11 cellular contexts compared by ENCODE assay signal in the genomic region with DNA sequence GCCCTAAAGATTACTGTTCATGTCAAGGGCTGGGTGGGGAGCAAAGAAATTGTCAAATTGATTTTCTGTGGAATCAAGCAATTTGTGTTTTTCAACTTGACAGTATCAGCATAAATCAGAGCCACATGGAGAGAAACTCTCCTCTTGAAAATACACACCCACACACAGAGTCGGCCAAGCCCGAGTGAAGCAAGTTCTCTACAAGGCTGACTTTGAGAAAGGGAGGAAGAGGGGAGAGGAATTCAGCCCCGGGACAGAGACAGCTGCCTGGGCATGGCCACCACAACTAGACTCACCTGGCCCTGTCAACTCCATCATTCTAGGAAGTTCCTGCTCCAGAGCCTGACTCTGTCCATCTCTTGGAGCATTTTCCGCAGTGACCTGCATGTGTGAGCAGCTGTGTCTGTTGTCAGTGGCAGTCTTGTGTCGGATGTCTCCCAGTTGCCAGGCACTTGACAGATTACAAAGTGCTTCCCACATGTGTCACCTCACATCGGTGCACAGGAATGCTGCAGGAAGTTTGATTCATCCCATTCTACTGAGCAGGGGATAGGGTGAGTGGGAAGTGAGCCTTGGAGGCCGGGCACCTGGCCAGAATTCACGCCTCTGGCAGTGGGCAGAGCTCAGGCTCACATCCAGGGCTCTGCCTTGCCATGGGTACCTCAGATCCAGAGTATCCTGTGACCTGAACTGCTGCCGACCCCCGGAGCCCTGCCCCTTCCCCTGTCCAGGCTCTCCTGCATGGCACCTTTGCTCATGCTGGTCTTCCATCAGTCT. TPM values are rescaled to one million over a fixed set of nuclear protein-coding genes. Genes with fewer than 3 reads are reported as not detected.
DNase-seq lines count a peak whose midpoint lies in the region; ATAC-seq, FAIRE-seq and TF ChIP-seq lines count a peak whose summit lies in the region.
"Had no signal": no experiment of that assay in that cellular context is flagged by ENCODE, and none has a peak within 500 bp of the region (broad histone marks: within the 10 kb centered on the region; RNA-seq: fewer than 3 reads in every experiment).

No MANE protein-coding gene starts in this region.

- 30% methylated on average over 10 of the region's 10 CpGs for WGBS in A549 (ENCODE audit: missing lambda C conversion rate)
- 34% methylated on average over 7 of the region's 10 CpGs for WGBS in esophagus muscularis mucosa

- no peaks in the 10 kb centered on the region for H3K36me3 ChIP-seq in effector memory CD4-positive, alpha-beta T cell (ENCODE audit: control insufficient read depth, insufficient read depth, low read length)
- no peaks in the 10 kb centered on the region for H3K36me3 ChIP-seq in esophagus muscularis mucosa

- H3K4me3 Mint-ChIP-seq in HFFc6 (peak overlapping the region; percentile 57; the same call in 1 of the 2 replicates), MCF 10A (ENCODE audit: unreplicated experiment) (no peak overlapping the region)
- H3K4me3 Mint-ChIP-seq: naive thymus-derived CD8-positive, alpha-beta T cell had no signal

- FAIRE-seq in A549 (lab: Jason Lieb, UNC) = no peak

- TF ChIP-seq CTCF in A549 (IDR thresholded peaks at IDR 0.05) (no peak), HFFc6 (IDR thresholded peaks at IDR 0.05) (no peak), MCF 10A (IDR thresholded peaks at IDR 0.05; ENCODE audit: unreplicated experiment) (no peak), esophagus muscularis mucosa (IDR thresholded peaks at IDR 0.05) (no peak)

- H3K4me2 ChIP-seq in A549 = no peak overlapping the region

- CTCF ChIA-PET in A549 (lab: Yijun Ruan, JAX) (interaction anchor here (1.2 to 1.4 kb wide), 2 partner anchors 20 to 36 kb away, joined by 3 read pairs; no protein-coding TSS in a partner anchor), MCF 10A (lab: Yijun Ruan, JAX) (no interaction called here)

- no TSS peak for BruUV-seq in MCF 10A (replicated peaks; lab: Mats Ljungman, UMichigan)

- H3K27ac ChIP-seq in A549 (no peak overlapping the region), esophagus muscularis mucosa (replicated peaks in 1 of 4) (no peak overlapping the region)
- no peak overlapping the region for H3K27ac ChIP-seq in effector memory CD4-positive, alpha-beta T cell (ENCODE audit: insufficient read depth, low read length, poor library complexity, severe bottlenecking)
- H3K27ac ChIP-seq: C4-2B had no signal

- POLR2A ChIA-PET in A549 (lab: Yijun Ruan, JAX) (interaction anchor here (0.6 kb wide), 1 partner anchor 22 kb away, joined by 4 read pairs; no protein-coding TSS in a partner anchor), MCF 10A (lab: Yijun Ruan, JAX) (interaction anchor here (0.7 kb wide), 1 partner anchor 385 kb away, joined by 3 read pairs; no protein-coding TSS in a partner anchor)

- H3K36me3 Mint-ChIP-seq in HFFc6 (ENCODE audit: low read depth) (peaks cover 6% of the 10 kb centered on the region; the same call in 1 of the 2 replicates), MCF 10A (ENCODE audit: insufficient read depth, unreplicated experiment) (no peaks in the 10 kb centered on the region)
- H3K36me3 Mint-ChIP-seq: naive thymus-derived CD8-positive, alpha-beta T cell had no signal

- no peak overlapping the region for H3K4me3 ChIP-seq in A549
- H3K4me3 ChIP-seq in effector memory CD4-positive, alpha-beta T cell (ENCODE audit: insufficient read depth, low read depth, low read length, poor library complexity, severe bottlenecking) = no peak overlapping the region
- H3K4me3 ChIP-seq in esophagus muscularis mucosa = no peak overlapping the region

- H3K4me1 Mint-ChIP-seq in HFFc6 (ENCODE audit: low read depth) = peaks cover 22% of the 10 kb centered on the region
- H3K4me1 Mint-ChIP-seq in MCF 10A (ENCODE audit: insufficient read depth, unreplicated experiment) = peaks cover 13% of the 10 kb centered on the region
- H3K4me1 Mint-ChIP-seq: naive thymus-derived CD8-positive, alpha-beta T cell had no signal

- ATAC-seq in A549 = peak; percentile 81 to 82
- no peak for ATAC-seq in HG03442 (IDR thresholded peaks at IDR 0.05; ENCODE audit: unreplicated experiment)
- ATAC-seq in GM21576 (IDR thresholded peaks at IDR 0.05; ENCODE audit: unreplicated experiment) = no peak
- ATAC-seq: naive thymus-derived CD8-positive, alpha-beta T cell had no signal

- TF ChIP-seq EP300 in A549 (IDR thresholded peaks at IDR 0.05) = no peak
- no peak for TF ChIP-seq EP300 in esophagus muscularis mucosa (IDR thresholded peaks at IDR 0.05)

- DNase-seq in A549 (ENCODE audit: low read depth in 1 of 2, low spot score in 1 of 2) (peak; percentile 7 to 55), HFFc6 (peak; percentile 94), MCF 10A (ENCODE audit: unreplicated experiment) (peak; percentile 96), kidney tubule cell (ENCODE audit: low spot score) (peak; percentile 100), esophagus muscularis mucosa (ENCODE audit: extremely low spot score) (no peak)
- DNase-seq in effector memory CD4-positive, alpha-beta T cell = no peak
- DNase-seq: activated effector memory CD4-positive, alpha-beta T cell treated with Interleukin-2 at 50 U/mL for 16 hours; naive thymus-derived CD8-positive, alpha-beta T cell had no signal

- no peaks in the 10 kb centered on the region for H3K27me3 ChIP-seq in effector memory CD4-positive, alpha-beta T cell (replicated peaks; ENCODE audit: control insufficient read depth, insufficient read depth, low read length, poor library complexity, severe bottlenecking)
- H3K27me3 ChIP-seq in esophagus muscularis mucosa = no peaks in the 10 kb centered on the region

- H3K9me3 Mint-ChIP-seq in HFFc6 (no peaks in the 10 kb centered on the region), MCF 10A (ENCODE audit: unreplicated experiment) (no peaks in the 10 kb centered on the region)

- H3K27ac Mint-ChIP-seq in HFFc6 (peak overlapping the region; percentile 88), MCF 10A (ENCODE audit: low read depth, unreplicated experiment) (no peak overlapping the region)
- H3K27ac Mint-ChIP-seq: naive thymus-derived CD8-positive, alpha-beta T cell had no signal

- intact Hi-C loops in MCF 10A (cut with micrococcal nuclease) (no loop called here), esophagus muscularis mucosa (cut with DNase I) (no loop called here)

- peaks cover 7% of the 10 kb centered on the region; the same call in 1 of the 2 replicates for H3K27me3 Mint-ChIP-seq in HFFc6 (ENCODE audit: insufficient read depth)
- H3K27me3 Mint-ChIP-seq in MCF 10A (ENCODE audit: insufficient read depth, unreplicated experiment) = no peaks in the 10 kb centered on the region

- H3K4me1 ChIP-seq in A549 (peaks cover 3% of the 10 kb centered on the region; the same call in 1 of the 3 replicates), esophagus muscularis mucosa (no peaks in the 10 kb centered on the region)
- H3K4me1 ChIP-seq in effector memory CD4-positive, alpha-beta T cell (ENCODE audit: control insufficient read depth, insufficient read depth, low read length, poor library complexity, severe bottlenecking) = no peaks in the 10 kb centered on the region

- TF ChIP-seq POLR2A in A549 (IDR thresholded peaks at IDR 0.05; ENCODE audit: low read length) (no peak), esophagus muscularis mucosa (IDR thresholded peaks at IDR 0.05; ENCODE audit: low read depth) (no peak)

- no peaks in the 10 kb centered on the region for H3K9me3 ChIP-seq in A549
- no peaks in the 10 kb centered on the region for H3K9me3 ChIP-seq in effector memory CD4-positive, alpha-beta T cell (ENCODE audit: control insufficient read depth, low read length)
- H3K9me3 ChIP-seq in esophagus muscularis mucosa = peaks cover 0 to 4% (median 1%) of the 10 kb centered on the region in 4 donors

- no peak for TF ChIP-seq RAD21 in A549 (conservative IDR thresholded peaks at IDR 0.05 in 1 of 2, IDR thresholded peaks at IDR 0.05 in 1 of 2)

TF ChIP-seq in A549, 52 proteins besides CTCF, POLR2A, EP300 and RAD21:
- no peak for TF ChIP-seq FOSL2 (IDR thresholded peaks at IDR 0.05)
- TF ChIP-seq FOSL2 (CRISPR knock-in tag; IDR thresholded peaks at IDR 0.05) = peak; percentile 6; the same call in 1 of the 2 replicates
- no peak for TF ChIP-seq CHD4 (IDR thresholded peaks at IDR 0.05; ENCODE audit: borderline replicate concordance)
- no peak for TF ChIP-seq MAZ (IDR thresholded peaks at IDR 0.05; ENCODE audit: borderline replicate concordance, low read depth, low read length)
TF ChIP-seq in A549: peak in this region for 1.

RNA-seq across cellular contexts. Expression of gene ADAM12, which starts 37.9 kb away (rescaled TPM):
- polyA plus RNA-seq in A549 (2011; rRNA removed) = 1.6 and 2.2 TPM in 2 replicates
- 0.56 and 0.67 TPM in 2 replicates for polyA plus RNA-seq in A549 (2012; cell fraction: cytosol; rRNA removed)
- polyA plus RNA-seq in A549 (2012; cell fraction: nucleus; rRNA removed) = 1.1 and 1.8 TPM in 2 replicates
- polyA plus RNA-seq in A549 (2017; fragmentation: RNase III; extraction: RNeasy Plus Mini Kit Qiagen cat#74134 plus additional on column Dnase treatment) = 4.5 to 4.8 TPM (median 4.8 TPM) in 3 replicates
- polyA minus RNA-seq in A549 (2011; rRNA and poly(A)+ RNA removed) = 1.4 and 6.1 TPM in 2 replicates
- total RNA-seq in HFFc6 (2021; fragmentation: NEBNext Ultra II Directional; extraction: Animal tissue kit (Norgen Biotek cat#: 25700)) = 10 to 100 TPM in 4 of 6 experiments, 1 to 10 TPM in 2; 7.5 to 12.5 (median 11.5) TPM
- total RNA-seq in MCF 10A (2022) = 2.2 and 3.1 TPM in 2 replicates
- 1 to 10 TPM in 2 of 4 donors, under 1 TPM in 2; under 0.01 to 1.3 (median 1.0) TPM for total RNA-seq in esophagus muscularis mucosa
- polyA plus RNA-seq: naive thymus-derived CD8-positive, alpha-beta T cell had no signal

Comparison
In these comparisons a context has a peak if more than half of its experiments do, and no peak if none do; other contexts are left out.
1. ATAC-seq: peak in A549 (2 of 2); none in HG03442 (single experiment) and GM21576 (single experiment).
2. DNase-seq: peak in A549 (2 of 2), HFFc6 (single experiment), MCF 10A (single experiment) and kidney tubule cell (single experiment); none in effector memory CD4-positive, alpha-beta T cell (0 of 3) and esophagus muscularis mucosa (single experiment).